ENCODE assay signal across 9 cellular contexts in genomic region chr19:46579286-46579944, GRCh38. TPM values are rescaled to one million over a fixed set of nuclear protein-coding genes. Genes with fewer than 3 reads are reported as not detected.
A peak's percentile ranks its signal among the peaks of the same experiment; 100 is the strongest.
DNase-seq lines count a peak whose midpoint lies in the region; ATAC-seq and TF ChIP-seq lines count a peak whose summit lies in the region.
"Had no signal": no experiment of that assay in that cellular context is flagged by ENCODE, and none has a peak within 500 bp of the region (broad histone marks: within the 10 kb centered on the region; RNA-seq: fewer than 3 reads in every experiment).

No MANE protein-coding gene starts in this region.

- peak overlapping the region; percentile 37 for H3K27ac Mint-ChIP-seq in dendritic cell treated with granulocyte-macrophage colony-stimulating factor and Interleukin-4, amounts not matched to agents 40 ng/mL and 50 ng/mL, for 4 days
- H3K27ac Mint-ChIP-seq: activated naive CD4-positive, alpha-beta T cell treated with anti-CD3 and anti-CD28 coated beads, Interleukin-2, amount 50 U/mL, for 72 hours had no signal

- H3K9me2 ChIP-seq in OCI-LY1 (ENCODE audit: low read depth, low read length), result no peaks in the 10 kb centered on the region

- H3K36me3 ChIP-seq in OCI-LY1 (ENCODE audit: insufficient read depth, low read length), result no peaks in the 10 kb centered on the region; the same call in 1 of the 2 replicates

- no peak overlapping the region for H3K4me3 ChIP-seq in OCI-LY1 (ENCODE audit: low read depth, low read length, poor library complexity, severe bottlenecking)

- TF ChIP-seq CTCF in OCI-LY1 (IDR thresholded peaks at IDR 0.05; ENCODE audit: low read length), result peak; percentile 89

- intact Hi-C loops in dendritic cell treated with granulocyte-macrophage colony-stimulating factor and Interleukin-4, amounts not matched to agents 40 ng/mL and 50 ng/mL, for 4 days (cut with micrococcal nuclease), result no loop called here

- H3K4me3 Mint-ChIP-seq in dendritic cell treated with granulocyte-macrophage colony-stimulating factor and Interleukin-4, amounts not matched to agents 40 ng/mL and 50 ng/mL, for 4 days, result no peak overlapping the region

- no peaks in the 10 kb centered on the region for H3K9me3 ChIP-seq in OCI-LY1 (ENCODE audit: low read length)

- H2AFZ ChIP-seq in OCI-LY1 (ENCODE audit: low read length), result no peak overlapping the region
- H2AFZ ChIP-seq: parathyroid adenoma had no signal

- H3K4me1 Mint-ChIP-seq in dendritic cell treated with granulocyte-macrophage colony-stimulating factor and Interleukin-4, amounts not matched to agents 40 ng/mL and 50 ng/mL, for 4 days (ENCODE audit: low read depth), result peaks cover 23% of the 10 kb centered on the region

- H3K4me1 ChIP-seq in OCI-LY1 (ENCODE audit: insufficient read depth, low read length, severe bottlenecking), result no peaks in the 10 kb centered on the region
- H3K4me1 ChIP-seq: parathyroid adenoma had no signal

- no peaks in the 10 kb centered on the region for H4K20me1 ChIP-seq in OCI-LY1 (ENCODE audit: insufficient read depth, low read length)

- H3K27me3 Mint-ChIP-seq in dendritic cell treated with granulocyte-macrophage colony-stimulating factor and Interleukin-4, amounts not matched to agents 40 ng/mL and 50 ng/mL, for 4 days, result peaks cover 11% of the 10 kb centered on the region

- peaks cover 9% of the 10 kb centered on the region for H3K9me3 Mint-ChIP-seq in dendritic cell treated with granulocyte-macrophage colony-stimulating factor and Interleukin-4, amounts not matched to agents 40 ng/mL and 50 ng/mL, for 4 days
- H3K9me3 Mint-ChIP-seq: activated naive CD4-positive, alpha-beta T cell treated with anti-CD3 and anti-CD28 coated beads, Interleukin-2, amount 50 U/mL, for 72 hours had no signal

- in situ Hi-C loops in G401 (cut with HindIII; ENCODE audit: low sequenced_read_pairs), result no loop called here

- H3K9ac ChIP-seq in OCI-LY1 (ENCODE audit: low read length), result no peak overlapping the region
- H3K9ac ChIP-seq: parathyroid adenoma had no signal

- H3K27me3 ChIP-seq in OCI-LY1 (ENCODE audit: insufficient read depth, low read length), result no peaks in the 10 kb centered on the region

- H3K36me3 Mint-ChIP-seq in dendritic cell treated with granulocyte-macrophage colony-stimulating factor and Interleukin-4, amounts not matched to agents 40 ng/mL and 50 ng/mL, for 4 days (ENCODE audit: low read depth), result no peaks in the 10 kb centered on the region
- H3K36me3 Mint-ChIP-seq: activated naive CD4-positive, alpha-beta T cell treated with anti-CD3 and anti-CD28 coated beads, Interleukin-2, amount 50 U/mL, for 72 hours had no signal

- no peak overlapping the region for H3K27ac ChIP-seq in OCI-LY1 (ENCODE audit: low read depth, low read length, poor library complexity, severe bottlenecking)
- H3K27ac ChIP-seq: parathyroid adenoma had no signal

- no peaks in the 10 kb centered on the region for H3F3A ChIP-seq in OCI-LY1 (ENCODE audit: insufficient read depth, low read length)

- DNase-seq in G401 (ENCODE audit: low spot score), result peak; percentile 80
- peak; percentile 63 for DNase-seq in stimulated activated CD4-positive, alpha-beta T cell treated with anti-CD3 and anti-CD28 coated beads, Interleukin-15, amount 100 ng/mL, for 24 hours
- DNase-seq in H4 (ENCODE audit: low spot score), result no peak

- H3K79me2 ChIP-seq in OCI-LY1 (ENCODE audit: insufficient read depth, low read length), result no peaks in the 10 kb centered on the region

- no peak overlapping the region for H3K4me2 ChIP-seq in OCI-LY1 (ENCODE audit: low read length)

- no peak for ATAC-seq in GM18873 (IDR thresholded peaks at IDR 0.05; ENCODE audit: low FRiP score, unreplicated experiment)
- ATAC-seq in GM18867 (IDR thresholded peaks at IDR 0.05; ENCODE audit: unreplicated experiment), result no peak

RNA-seq across cellular contexts. Expression of gene CALM3, which starts 21.7 kb away (rescaled TPM):
- total RNA-seq in G401 (2014; rRNA removed; shearing (Covaris generic)), result 109 and 147 TPM in 2 replicates
- total RNA-seq in H4 (2014; rRNA removed; shearing (Covaris generic)), result 166 TPM in 2 replicates

RNA-seq across cellular contexts. Expression of gene PTGIR, which starts 45.5 kb away (rescaled TPM):
- total RNA-seq in G401 (2014; rRNA removed; shearing (Covaris generic)), result 1.7 and 16.2 TPM in 2 replicates
- total RNA-seq in H4 (2014; rRNA removed; shearing (Covaris generic)), result 0.06 and 0.08 TPM in 2 replicates

RNA-seq across cellular contexts. Expression of gene GNG8, which starts 56.6 kb away (rescaled TPM):
- not detected in 2 replicates for total RNA-seq in G401 (2014; rRNA removed; shearing (Covaris generic))
- not detected in 2 replicates for total RNA-seq in H4 (2014; rRNA removed; shearing (Covaris generic))
